ENCODE assay signal across 1 cellular context in genomic region chr19:49390131-49390977, GRCh38.
TF ChIP-seq lines count a peak whose summit lies in the region.

No MANE protein-coding gene starts in this region.

TF ChIP-seq in HepG2, 621 proteins besides CTCF, POLR2A, EP300 and RAD21:
- TF ChIP-seq MYNN (CRISPR knock-in tag; IDR thresholded peaks at IDR 0.05; ENCODE audit: low read depth): no peak
- no peak for TF ChIP-seq UBTF (CRISPR knock-in tag; IDR thresholded peaks at IDR 0.05)
- no peak for TF ChIP-seq KDM5A (IDR thresholded peaks at IDR 0.05; ENCODE audit: borderline replicate concordance, low read length)
- TF ChIP-seq ZNF800 (CRISPR knock-in tag; IDR thresholded peaks at IDR 0.05): no peak
- TF ChIP-seq ZNF580 (CRISPR knock-in tag; IDR thresholded peaks at IDR 0.05; ENCODE audit: borderline replicate concordance, low read depth): no peak
- TF ChIP-seq ZNF343 (CRISPR knock-in tag; IDR thresholded peaks at IDR 0.05): no peak
